Comparison of ENCODE assay signal across 9 cellular contexts in genomic region chr4:15652191-15652590, GRCh38. TPM values are rescaled to one million over a fixed set of nuclear protein-coding genes. Genes with fewer than 3 reads are reported as not detected.
DNase-seq lines count a peak whose midpoint lies in the region; ATAC-seq and TF ChIP-seq lines count a peak whose summit lies in the region.
"Had no signal": no experiment of that assay in that cellular context is flagged by ENCODE, and none has a peak within 500 bp of the region (broad histone marks: within the 10 kb centered on the region; RNA-seq: fewer than 3 reads in every experiment).

No MANE protein-coding gene starts in this region.

- H3K9me3 Mint-ChIP-seq in activated T-helper 17 cell treated with anti-CD3 and anti-CD28 coated beads, Interleukin-2, amount 50 U/mL, for 72 hours: no peaks in the 10 kb centered on the region

- H3K4me2 ChIP-seq in GM23248 (ENCODE audit: unreplicated experiment): peak overlapping the region; percentile 100
- peak overlapping the region; percentile 86 for H3K4me2 ChIP-seq in hepatocyte
- H3K4me2 ChIP-seq in smooth muscle cell: peak overlapping the region; percentile 90

- no peak for ATAC-seq in activated T-helper 17 cell treated with anti-CD3 and anti-CD28 coated beads, Interleukin-2, amount 50 U/mL, for 72 hours (replicated peaks)
- ATAC-seq in GM21723 (IDR thresholded peaks at IDR 0.05; ENCODE audit: unreplicated experiment): no peak
- no peak for ATAC-seq in GM21447 (IDR thresholded peaks at IDR 0.05; ENCODE audit: unreplicated experiment)

- H3K27ac Mint-ChIP-seq in activated T-helper 17 cell treated with anti-CD3 and anti-CD28 coated beads, Interleukin-2, amount 50 U/mL, for 72 hours: peak overlapping the region; percentile 23

- in situ Hi-C loops in GM23248 (cut with MboI): no loop called here

- peaks cover 35% of the 10 kb centered on the region for H3F3A ChIP-seq in GM23248 (ENCODE audit: insufficient read depth)
- peaks cover 17% of the 10 kb centered on the region for H3F3A ChIP-seq in smooth muscle cell (ENCODE audit: low read depth)

- WGBS in GM23248 (ENCODE audit: low coverage in 1 of 2, low lambda C conversion rate in 2 of 2, missing lambda C conversion rate in 2 of 2), 2 experiments: 96% methylated on average over 1 of the region's 1 CpG
- WGBS in hepatocyte (ENCODE audit: low lambda C conversion rate, missing lambda C conversion rate): 59% methylated on average over 1 of the region's 1 CpG
- WGBS in smooth muscle cell (ENCODE audit: low lambda C conversion rate): 93% methylated on average over 1 of the region's 1 CpG

- peak overlapping the region; percentile 81 for H3K4me3 ChIP-seq in GM23248
- H3K4me3 ChIP-seq in hepatocyte: no peak overlapping the region
- H3K4me3 ChIP-seq in smooth muscle cell: peak overlapping the region; percentile 70

- peak overlapping the region; percentile 99 for H3K4me3 Mint-ChIP-seq in activated T-helper 17 cell treated with anti-CD3 and anti-CD28 coated beads, Interleukin-2, amount 50 U/mL, for 72 hours

- H4K20me1 ChIP-seq in GM23248 (ENCODE audit: insufficient read depth): peaks cover 26% of the 10 kb centered on the region; the same call in 1 of the 2 replicates
- peaks cover 45% of the 10 kb centered on the region for H4K20me1 ChIP-seq in hepatocyte (ENCODE audit: insufficient read depth, poor library complexity, severe bottlenecking)
- peaks cover 69% of the 10 kb centered on the region for H4K20me1 ChIP-seq in smooth muscle cell (ENCODE audit: low read depth)

- no peaks in the 10 kb centered on the region for H3K9me2 ChIP-seq in GM23248 (ENCODE audit: insufficient read depth)
- no peaks in the 10 kb centered on the region for H3K9me2 ChIP-seq in hepatocyte (replicated peaks; ENCODE audit: insufficient read depth)

- H3K27ac ChIP-seq in GM23248: peak overlapping the region; percentile 38
- peak overlapping the region; percentile 100 for H3K27ac ChIP-seq in hepatocyte
- peak overlapping the region; percentile 33 for H3K27ac ChIP-seq in smooth muscle cell (ENCODE audit: low read depth)

- H2AFZ ChIP-seq in GM23248 (no peak overlapping the region), hepatocyte (no peak overlapping the region), smooth muscle cell (ENCODE audit: low read depth) (no peak overlapping the region)

- H3K4me1 ChIP-seq in GM23248 (ENCODE audit: insufficient read depth) (peaks cover 42% of the 10 kb centered on the region), hepatocyte (ENCODE audit: insufficient read depth) (peaks cover 36% of the 10 kb centered on the region), smooth muscle cell (ENCODE audit: low read depth) (peaks cover 51% of the 10 kb centered on the region)

- peak; percentile 16 for DNase-seq in GM23248
- DNase-seq in hepatocyte (ENCODE audit: low spot score): no peak
- DNase-seq in smooth muscle cell (lab: John Stamatoyannopoulos, UW; ENCODE audit: unreplicated experiment): no peak
- no peak for DNase-seq in NCI-H226
- DNase-seq in GDM1 (lab: John Stamatoyannopoulos, UW): no peak
- DNase-seq: brain microvascular endothelial cell had no signal

- H3K79me2 ChIP-seq in GM23248 (ENCODE audit: insufficient read depth): peaks cover 75% of the 10 kb centered on the region
- H3K79me2 ChIP-seq in hepatocyte: peaks cover 74% of the 10 kb centered on the region
- H3K79me2 ChIP-seq in smooth muscle cell (ENCODE audit: low read depth): peaks cover 74% of the 10 kb centered on the region

- H3K4me1 Mint-ChIP-seq in activated T-helper 17 cell treated with anti-CD3 and anti-CD28 coated beads, Interleukin-2, amount 50 U/mL, for 72 hours: peaks cover 40% of the 10 kb centered on the region

- H3K9ac ChIP-seq in GM23248 (peak overlapping the region; percentile 89), smooth muscle cell (ENCODE audit: low read depth) (no peak overlapping the region)

- H3K27me3 Mint-ChIP-seq in activated T-helper 17 cell treated with anti-CD3 and anti-CD28 coated beads, Interleukin-2, amount 50 U/mL, for 72 hours: no peaks in the 10 kb centered on the region

- peaks cover 5% of the 10 kb centered on the region for H3K36me3 Mint-ChIP-seq in activated T-helper 17 cell treated with anti-CD3 and anti-CD28 coated beads, Interleukin-2, amount 50 U/mL, for 72 hours (ENCODE audit: low read depth)

- TF ChIP-seq CTCF in hepatocyte (IDR thresholded peaks at IDR 0.05; ENCODE audit: poor library complexity) (no peak), smooth muscle cell (IDR thresholded peaks at IDR 0.05; ENCODE audit: borderline replicate concordance, insufficient read depth, poor library complexity, severe bottlenecking) (no peak)

- no peaks in the 10 kb centered on the region for H3K36me3 ChIP-seq in GM23248 (ENCODE audit: low read depth)
- no peaks in the 10 kb centered on the region for H3K36me3 ChIP-seq in hepatocyte (replicated peaks; ENCODE audit: insufficient read depth, low read depth)
- no peaks in the 10 kb centered on the region for H3K36me3 ChIP-seq in smooth muscle cell (ENCODE audit: low read depth)
- H3K36me3 ChIP-seq: brain microvascular endothelial cell had no signal

- H3K9me3 ChIP-seq in GM23248 (ENCODE audit: low read depth): no peaks in the 10 kb centered on the region
- H3K9me3 ChIP-seq in hepatocyte (ENCODE audit: low read depth): no peaks in the 10 kb centered on the region
- H3K9me3 ChIP-seq in smooth muscle cell (replicated peaks; ENCODE audit: low read depth): no peaks in the 10 kb centered on the region

- H3K27me3 ChIP-seq in GM23248 (replicated peaks; ENCODE audit: insufficient read depth) (no peaks in the 10 kb centered on the region), hepatocyte (no peaks in the 10 kb centered on the region), smooth muscle cell (ENCODE audit: low read depth) (no peaks in the 10 kb centered on the region)
- H3K27me3 ChIP-seq: brain microvascular endothelial cell had no signal

RNA-seq across cellular contexts. Expression of gene FBXL5, which starts 3.0 kb away (rescaled TPM):
- 68.4 and 82.7 TPM in 2 replicates for total RNA-seq in GM23248 (2014; rRNA removed; shearing (Covaris generic))
- polyA plus RNA-seq in GM23248 (2016; fragmentation: Nextera tagmentation; extraction: Ambion mirVana) (55.6 and 57.8 TPM in 2 replicates), hepatocyte (41.2 and 42.2 TPM in 2 replicates), smooth muscle cell (47.0 and 50.1 TPM in 2 replicates)
- 10 to 100 TPM; 22.4 to 26.3 TPM for total RNA-seq in activated T-helper 17 cell treated with anti-CD3 and anti-CD28 coated beads, Interleukin-2, amount 50 U/mL, for 72 hours
- total RNA-seq in hepatocyte (80.9 and 90.2 TPM in 2 replicates), smooth muscle cell (94.6 and 109 TPM in 2 replicates)

RNA-seq across cellular contexts. Expression of gene FAM200B, which starts 29.4 kb away (rescaled TPM):
- total RNA-seq in GM23248 (2014; rRNA removed; shearing (Covaris generic)): 32.9 and 33.2 TPM in 2 replicates
- 70.6 and 74.6 TPM in 2 replicates for polyA plus RNA-seq in GM23248 (2016; fragmentation: Nextera tagmentation; extraction: Ambion mirVana)
- total RNA-seq in activated T-helper 17 cell treated with anti-CD3 and anti-CD28 coated beads, Interleukin-2, amount 50 U/mL, for 72 hours: 10 to 100 TPM in 1 of 2 donors, 1 to 10 TPM in 1; 9.2 to 10.3 TPM
- 52.2 and 54.0 TPM in 2 replicates for total RNA-seq in hepatocyte
- polyA plus RNA-seq in hepatocyte: 51.8 and 64.2 TPM in 2 replicates
- total RNA-seq in smooth muscle cell: 24.1 and 51.7 TPM in 2 replicates
- polyA plus RNA-seq in smooth muscle cell: 49.8 and 52.1 TPM in 2 replicates

RNA-seq across cellular contexts. Expression of gene BST1, which starts 50.7 kb away (rescaled TPM):
- total RNA-seq in GM23248 (2014; rRNA removed; shearing (Covaris generic)): 32.6 and 33.3 TPM in 2 replicates
- polyA plus RNA-seq in GM23248 (2016; fragmentation: Nextera tagmentation; extraction: Ambion mirVana): 24.3 and 28.7 TPM in 2 replicates
- total RNA-seq in activated T-helper 17 cell treated with anti-CD3 and anti-CD28 coated beads, Interleukin-2, amount 50 U/mL, for 72 hours: under 1 TPM; 0.32 to 0.58 TPM
- total RNA-seq in hepatocyte: 3.5 and 4.1 TPM in 2 replicates
- polyA plus RNA-seq in hepatocyte: 2.4 and 3.7 TPM in 2 replicates
- total RNA-seq in smooth muscle cell: 4.8 and 5.2 TPM in 2 replicates
- 5.2 and 9.6 TPM in 2 replicates for polyA plus RNA-seq in smooth muscle cell

Comparison
In these comparisons a context has a peak if more than half of its experiments do, and no peak if none do; other contexts are left out.
1. H3K27ac ChIP-seq: peak in every context shown above with its lines; median percentile 100 in hepatocyte; 38 in GM23248; 33 in smooth muscle cell.